Comparison of ENCODE assay signal across 8 cellular contexts in the genomic region with DNA sequence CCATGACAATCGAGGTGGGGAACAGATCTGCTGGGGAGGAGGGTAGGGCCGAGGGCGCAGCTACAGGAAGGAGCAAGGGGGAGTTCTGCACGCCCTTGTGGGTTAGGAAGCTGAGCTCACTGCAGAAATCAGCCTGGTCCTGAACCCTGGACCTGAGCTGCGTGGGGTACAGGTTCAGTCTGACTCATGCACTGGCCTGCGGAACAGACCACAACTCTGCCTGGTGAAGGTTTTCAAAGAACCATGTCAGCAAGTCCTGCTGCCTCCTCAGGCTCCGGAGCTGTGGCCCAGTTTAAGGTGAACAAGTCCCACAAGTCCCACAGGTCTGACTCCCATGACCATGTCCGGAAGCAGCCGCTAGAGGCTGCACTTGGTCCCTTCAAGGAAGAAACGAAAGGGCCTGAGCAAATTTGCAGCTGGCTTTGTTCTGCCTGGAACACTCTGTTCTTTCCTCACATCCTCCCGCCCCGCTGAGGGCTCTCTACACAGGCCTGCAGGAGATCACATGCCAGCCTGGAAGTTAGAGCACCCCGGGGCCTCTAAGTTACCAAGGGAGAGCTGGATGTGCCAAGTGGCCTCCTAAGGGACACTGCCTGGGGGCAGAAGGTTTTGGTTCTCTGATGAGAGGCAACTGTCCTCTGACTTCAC. TPM values are rescaled to one million over a fixed set of nuclear protein-coding genes. Genes with fewer than 3 reads are reported as not detected.
DNase-seq lines count a peak whose midpoint lies in the region; ATAC-seq, FAIRE-seq and TF ChIP-seq lines count a peak whose summit lies in the region.

No MANE protein-coding gene starts in this region.

- 31% methylated on average over 13 of the region's 13 CpGs for WGBS in thymus

- CTCF ChIA-PET in PC-9 (lab: Charles Lee) = interaction anchor here (1.2 to 1.4 kb wide), 4 partner anchors 34 to 310 kb away, joined by 3 to 14 read pairs (median 5); no protein-coding TSS in a partner anchor

- TF ChIP-seq CTCF in D721Med (IDR thresholded peaks at IDR 0.05; ENCODE audit: insufficient read depth, missing control alignments) (peak; percentile 96), HL-60 (IDR thresholded peaks at IDR 0.05; ENCODE audit: insufficient read depth, low read length) (peak; percentile 85), PC-9 (conservative IDR thresholded peaks at IDR 0.05) (peak; percentile 83), osteoblast (IDR thresholded peaks at IDR 0.05; ENCODE audit: extremely low read depth, low read depth, low read length) (peak; percentile 92)

- H3F3A ChIP-seq in PC-9 (ENCODE audit: insufficient read depth, low read depth) = no peaks in the 10 kb centered on the region; the same call in 1 of the 2 replicates

- H3K4me1 ChIP-seq in PC-9 (replicated peaks; ENCODE audit: insufficient read depth) = peaks cover 13% of the 10 kb centered on the region
- peaks cover 34% of the 10 kb centered on the region for H3K4me1 ChIP-seq in osteoblast (ENCODE audit: insufficient read depth, low read length)
- H3K4me1 ChIP-seq in thymus (ENCODE audit: control insufficient read depth, insufficient read depth, low read length) = peaks cover 14% of the 10 kb centered on the region

- H2AFZ ChIP-seq in PC-9 = no peak overlapping the region
- H2AFZ ChIP-seq in osteoblast (ENCODE audit: low read length) = peak overlapping the region; percentile 80

- peaks cover 8% of the 10 kb centered on the region for H3K9me3 Mint-ChIP-seq in activated T-helper 1 cell treated with anti-CD3 and anti-CD28 coated beads, Interleukin-12 subunit alpha, Interleukin-12 subunit beta, Interleukin-2, Interleukin-4 antibody, amounts not matched to agents 30 ng/mL and 10 ng/mL and 1 ng/mL, durations not matched to agents 14 hours and 24 hours and 36 hours

- ATAC-seq in GM19467 (IDR thresholded peaks at IDR 0.05; ENCODE audit: unreplicated experiment) = peak; percentile 67

- H3K9me3 ChIP-seq in PC-9 (ENCODE audit: insufficient read depth, low read depth) (no peaks in the 10 kb centered on the region), osteoblast (ENCODE audit: low read depth, low read length) (no peaks in the 10 kb centered on the region), thymus (ENCODE audit: control insufficient read depth) (peaks cover 1% of the 10 kb centered on the region)

- intact Hi-C loops in PC-9 (cut with micrococcal nuclease; ENCODE audit: unreplicated experiment) = loop anchor here (1.0 to 2.0 kb wide), 5 partner anchors 35 to 174 kb away; a partner anchor contains a TSS
- intact Hi-C loops in activated T-helper 1 cell treated with anti-CD3 and anti-CD28 coated beads, Interleukin-12 subunit alpha, Interleukin-12 subunit beta, Interleukin-2, Interleukin-4 antibody, amounts not matched to agents 30 ng/mL and 10 ng/mL and 1 ng/mL, durations not matched to agents 14 hours and 24 hours and 36 hours (cut with micrococcal nuclease) = loop anchor here (1.0 kb wide), 8 partner anchors 13 to 315 kb away; a partner anchor contains a TSS

- H4K20me1 ChIP-seq in PC-9 (ENCODE audit: insufficient read depth) = no peaks in the 10 kb centered on the region
- H4K20me1 ChIP-seq in osteoblast (ENCODE audit: insufficient read depth, low read length) = no peaks in the 10 kb centered on the region

- BruUV-seq in PC-9 (replicated peaks; lab: Mats Ljungman, UMichigan) = no TSS peak

- H3K27ac Mint-ChIP-seq in activated T-helper 1 cell treated with anti-CD3 and anti-CD28 coated beads, Interleukin-12 subunit alpha, Interleukin-12 subunit beta, Interleukin-2, Interleukin-4 antibody, amounts not matched to agents 30 ng/mL and 10 ng/mL and 1 ng/mL, durations not matched to agents 14 hours and 24 hours and 36 hours = peak overlapping the region; percentile 92

- peak overlapping the region; percentile 88 for H3K4me3 Mint-ChIP-seq in activated T-helper 1 cell treated with anti-CD3 and anti-CD28 coated beads, Interleukin-12 subunit alpha, Interleukin-12 subunit beta, Interleukin-2, Interleukin-4 antibody, amounts not matched to agents 30 ng/mL and 10 ng/mL and 1 ng/mL, durations not matched to agents 14 hours and 24 hours and 36 hours

- H3K36me3 ChIP-seq in PC-9 (ENCODE audit: low read depth) (no peaks in the 10 kb centered on the region), osteoblast (ENCODE audit: insufficient read depth, low read length) (no peaks in the 10 kb centered on the region), thymus (ENCODE audit: control insufficient read depth, insufficient read depth) (no peaks in the 10 kb centered on the region)

- H3K4me3 ChIP-seq in HL-60 (replicated peaks; ENCODE audit: insufficient read depth, low read length) (0 out of 2 replicates have a peak overlapping the region, but pooled peaks have one; percentile 5), PC-9 (no peak overlapping the region), osteoblast (ENCODE audit: insufficient read depth, low read length) (no peak overlapping the region), thymus (ENCODE audit: low read length) (no peak overlapping the region)

- 0 out of 2 replicates have a peak overlapping the region, but pooled peaks have one; percentile 15 for H3K4me2 ChIP-seq in PC-9
- H3K4me2 ChIP-seq in osteoblast (ENCODE audit: insufficient read depth, low read length) = peak overlapping the region; percentile 95

- peaks cover 51% of the 10 kb centered on the region for H3K4me1 Mint-ChIP-seq in activated T-helper 1 cell treated with anti-CD3 and anti-CD28 coated beads, Interleukin-12 subunit alpha, Interleukin-12 subunit beta, Interleukin-2, Interleukin-4 antibody, amounts not matched to agents 30 ng/mL and 10 ng/mL and 1 ng/mL, durations not matched to agents 14 hours and 24 hours and 36 hours (ENCODE audit: low read depth)

- no peaks in the 10 kb centered on the region for H3K27me3 ChIP-seq in HL-60 (ENCODE audit: insufficient read depth, poor library complexity, severe bottlenecking)
- no peaks in the 10 kb centered on the region for H3K27me3 ChIP-seq in PC-9 (ENCODE audit: insufficient read depth, low read depth)
- H3K27me3 ChIP-seq in osteoblast (ENCODE audit: insufficient read depth, low read length) = no peaks in the 10 kb centered on the region
- no peaks in the 10 kb centered on the region for H3K27me3 ChIP-seq in thymus (ENCODE audit: control insufficient read depth, insufficient read depth)

- no peak for FAIRE-seq in D721Med (lab: Jason Lieb, UNC)

- POLR2A ChIA-PET in PC-9 (lab: Charles Lee; ENCODE audit: unreplicated experiment) = interaction anchor here (0.6 kb wide), 1 partner anchor 10 kb away, joined by 7 read pairs; no protein-coding TSS in a partner anchor

- H3K27ac ChIP-seq in HL-60 (replicated peaks) = peak overlapping the region; percentile 31; the same call in 1 of the 2 replicates
- no peak overlapping the region for H3K27ac ChIP-seq in PC-9
- H3K27ac ChIP-seq in osteoblast (ENCODE audit: low read depth, low read length) = peak overlapping the region; percentile 52
- H3K27ac ChIP-seq in thymus (ENCODE audit: low read depth) = peak overlapping the region; percentile 76

- DNase-seq in D721Med (ENCODE audit: insufficient read length, low spot score) (peak; percentile 23), HL-60 (ENCODE audit: low read depth in 1 of 2, low spot score in 1 of 2) (peak; percentile 83 to 86), PC-9 (peak; percentile 78), fibroblast of the conjunctiva (ENCODE audit: low read depth) (peak; percentile 93), osteoblast (ENCODE audit: insufficient read length, low spot score, missing footprints) (peak; percentile 73)
- peak; percentile 72 for DNase-seq in activated T-helper 1 cell treated with anti-CD3 and anti-CD28 coated beads, Interleukin-12 subunit alpha, Interleukin-12 subunit beta, Interleukin-2, Interleukin-4 antibody, amounts not matched to agents 30 ng/mL and 10 ng/mL and 1 ng/mL, durations not matched to agents 14 hours and 24 hours and 36 hours (ENCODE audit: low spot score)

- no peaks in the 10 kb centered on the region for H3K79me2 ChIP-seq in PC-9 (ENCODE audit: low read depth)
- H3K79me2 ChIP-seq in osteoblast (ENCODE audit: insufficient read depth, low read length) = no peaks in the 10 kb centered on the region

- H3K9me2 ChIP-seq in PC-9 (ENCODE audit: insufficient read depth) = no peaks in the 10 kb centered on the region

- no peaks in the 10 kb centered on the region for H3K27me3 Mint-ChIP-seq in activated T-helper 1 cell treated with anti-CD3 and anti-CD28 coated beads, Interleukin-12 subunit alpha, Interleukin-12 subunit beta, Interleukin-2, Interleukin-4 antibody, amounts not matched to agents 30 ng/mL and 10 ng/mL and 1 ng/mL, durations not matched to agents 14 hours and 24 hours and 36 hours (ENCODE audit: insufficient read depth)

- peaks cover 10% of the 10 kb centered on the region for H3K36me3 Mint-ChIP-seq in activated T-helper 1 cell treated with anti-CD3 and anti-CD28 coated beads, Interleukin-12 subunit alpha, Interleukin-12 subunit beta, Interleukin-2, Interleukin-4 antibody, amounts not matched to agents 30 ng/mL and 10 ng/mL and 1 ng/mL, durations not matched to agents 14 hours and 24 hours and 36 hours (ENCODE audit: low read depth)

RNA-seq across cellular contexts. Expression of a gene that starts 49.3 kb away (rescaled TPM):
- total RNA-seq in PC-9 (2021) (78.3 and 82.5 TPM in 2 replicates), osteoblast (77.1 and 80.7 TPM in 2 replicates)
- 78.9 and 81.9 TPM in 2 replicates for total RNA-seq in activated T-helper 1 cell treated with anti-CD3 and anti-CD28 coated beads, Interleukin-12 subunit alpha, Interleukin-12 subunit beta, Interleukin-2, Interleukin-4 antibody, amounts not matched to agents 30 ng/mL and 10 ng/mL and 1 ng/mL, durations not matched to agents 14 hours and 24 hours and 36 hours
- 49.8 TPM for polyA plus RNA-seq in thymus

Comparison
In these comparisons a context has a peak if more than half of its experiments do, and no peak if none do; other contexts are left out.
1. DNase-seq: peak in every context shown above with its lines; median percentile 93 in fibroblast of the conjunctiva; 84 in HL-60; 78 in PC-9; 73 in osteoblast; 72 in activated T-helper 1 cell treated with anti-CD3 and anti-CD28 coated beads, Interleukin-12 subunit alpha, Interleukin-12 subunit beta, Interleukin-2, Interleukin-4 antibody, amounts not matched to agents 30 ng/mL and 10 ng/mL and 1 ng/mL, durations not matched to agents 14 hours and 24 hours and 36 hours; 23 in D721Med.